Comparison of ENCODE assay signal across 21 cellular contexts in the genomic region with DNA sequence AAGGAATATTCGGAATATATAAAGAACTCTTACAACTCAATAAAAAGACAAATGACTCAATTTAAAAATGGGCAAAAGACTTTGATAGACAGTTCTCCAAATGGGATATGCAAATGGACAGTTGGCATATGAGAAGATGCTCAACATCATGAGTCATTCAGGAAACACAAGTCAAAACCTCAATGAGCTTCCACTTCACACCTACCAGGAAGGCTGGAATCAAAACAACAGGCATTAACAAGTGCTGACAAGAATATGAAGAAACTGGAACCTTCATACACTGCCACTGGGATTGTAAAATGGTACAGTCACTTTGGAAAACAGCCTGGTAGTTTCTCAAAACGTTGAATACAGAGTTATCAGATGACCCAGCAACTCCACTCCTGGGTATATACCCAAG. TPM values are rescaled to one million over a fixed set of nuclear protein-coding genes. Genes with fewer than 3 reads are reported as not detected.
"Had no signal": no experiment of that assay in that cellular context is flagged by ENCODE, and none has a peak within 500 bp of the region (broad histone marks: within the 10 kb centered on the region; RNA-seq: fewer than 3 reads in every experiment).

No MANE protein-coding gene starts in this region.

- H3K4me1 ChIP-seq: colonic mucosa, esophagus muscularis mucosa, gastroesophageal sphincter, lower lobe of right lung had no signal

- H3K27me3 ChIP-seq: colonic mucosa, pancreas had no signal

- H3K36me3 Mint-ChIP-seq: naive B cell had no signal

- H3K9me3 ChIP-seq: colonic mucosa, esophagus muscularis mucosa, gastroesophageal sphincter, left ventricle myocardium inferior, lower lobe of right lung, pancreas had no signal

- H3K27me3 Mint-ChIP-seq: progenitor cell of endocrine pancreas had no signal

- H3K4me3 ChIP-seq: colonic mucosa, esophagus muscularis mucosa, gastroesophageal sphincter, left ventricle myocardium inferior, lower lobe of right lung, pancreas, smooth muscle cell had no signal

- H3K4me1 Mint-ChIP-seq: naive B cell, nephron had no signal

- ATAC-seq: gastroesophageal sphincter, lower lobe of right lung, pancreas, right cardiac atrium had no signal

- H3K4me3 Mint-ChIP-seq: naive B cell, nephron had no signal

- H3K36me3 ChIP-seq: colonic mucosa, esophagus muscularis mucosa, gastroesophageal sphincter, left ventricle myocardium inferior, lower lobe of right lung, pancreas had no signal

- H3K27ac ChIP-seq: colonic mucosa, esophagus muscularis mucosa, gastroesophageal sphincter, left ventricle myocardium inferior, lower lobe of right lung, pancreas had no signal

- H3K27ac Mint-ChIP-seq: naive B cell, nephron, progenitor cell of endocrine pancreas had no signal

- H3K9me3 Mint-ChIP-seq: nephron had no signal

- DNase-seq: colonic mucosa; dermis blood vessel endothelial cell; glutamatergic neuron; left ventricle myocardium inferior; lower lobe of right lung; mesenchymal stem cell; midbrain; naive B cell; occipital lobe; pancreas; right cardiac atrium; stimulated activated CD4-positive, alpha-beta T cell treated with anti-CD3 and anti-CD28 coated beads, Interleukin-2, amount 100 ng/mL, for 48 hours; stimulated activated naive CD4-positive, alpha-beta T cell treated with Interleukin-2 at 50 U/mL for 16 hours; trophoblast cell had no signal

RNA-seq across cellular contexts. Expression of a gene that starts 17.2 kb away (rescaled TPM):
- total RNA-seq: endothelial cell of umbilical vein, fibroblast of villous mesenchyme had no signal
